20 cellular contexts compared by ENCODE assay signal in the genomic region with DNA sequence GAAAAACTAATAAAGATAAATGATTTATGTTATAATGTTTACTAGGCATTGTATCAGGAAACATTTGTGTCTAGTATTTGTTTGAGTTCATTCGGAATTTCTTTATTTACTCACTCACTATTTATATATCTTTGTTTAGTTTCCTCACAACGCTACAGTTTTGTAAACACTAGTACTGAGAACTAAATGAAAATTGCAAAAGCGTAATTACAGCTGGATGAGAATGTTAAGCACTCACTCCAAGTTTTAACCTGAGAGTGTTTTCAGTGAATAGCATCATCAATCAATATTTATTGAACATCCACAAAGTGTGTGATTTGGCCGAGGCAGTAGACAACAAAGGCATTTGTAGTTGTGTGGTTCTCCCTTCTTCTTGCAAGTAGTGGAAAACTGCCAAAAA.
"Had no signal": no experiment of that assay in that cellular context is flagged by ENCODE, and none has a peak within 500 bp of the region (broad histone marks: within the 10 kb centered on the region; RNA-seq: fewer than 3 reads in every experiment).

No MANE protein-coding gene starts in this region.

- H3K4me3 ChIP-seq: dorsolateral prefrontal cortex, tibial nerve, vagina had no signal

- H3K27me3 ChIP-seq: brain microvascular endothelial cell, dorsolateral prefrontal cortex, foreskin keratinocyte, tibial nerve, vagina had no signal

- H3K27me3 Mint-ChIP-seq: activated CD4-positive, alpha-beta T cell treated with anti-CD3 and anti-CD28 coated beads, Interleukin-2, amount 10 ng/mL, durations not matched to agents 7 days and 5 days; activated T-cell treated with anti-CD3 and anti-CD28 coated beads, Interleukin-2, amount 50 U/mL, for 24 hours; natural killer cell treated with Interleukin-12 subunit alpha and Interleukin-12 subunit beta and Interleukin-15 and Interleukin-18, amount 100 ng/mL, for 72 hours had no signal

- H3K27ac Mint-ChIP-seq: activated CD4-positive, alpha-beta T cell treated with anti-CD3 and anti-CD28 coated beads, Interleukin-2, amount 10 ng/mL, durations not matched to agents 7 days and 5 days; activated CD8-positive, alpha-beta T cell treated with anti-CD3 and anti-CD28 coated beads, Interleukin-2, amount 10 ng/mL, durations not matched to agents 7 days and 5 days; activated T-cell treated with anti-CD3 and anti-CD28 coated beads, Interleukin-2, amount 50 U/mL, for 24 hours; activated T-helper 2 cell treated with anti-CD3 and anti-CD28 coated beads, Interferon-gamma antibody, Interleukin-2, Interleukin-4, amounts not matched to agents 10 μg/mL and 5 μg/mL and 100 μg/mL, durations not matched to agents 14 hours and 24 hours and 36 hours; endodermal cell; mesothelial cell of epicardium; natural killer cell treated with Interleukin-12 subunit alpha and Interleukin-12 subunit beta and Interleukin-15 and Interleukin-18, amount 100 ng/mL, for 72 hours had no signal

- H3K9me3 Mint-ChIP-seq: activated CD4-positive, alpha-beta T cell treated with anti-CD3 and anti-CD28 coated beads, Interleukin-2, amount 10 ng/mL, durations not matched to agents 7 days and 5 days; activated T-cell treated with anti-CD3 and anti-CD28 coated beads, Interleukin-2, amount 50 U/mL, for 24 hours; activated T-helper 2 cell treated with anti-CD3 and anti-CD28 coated beads, Interferon-gamma antibody, Interleukin-2, Interleukin-4, amounts not matched to agents 10 μg/mL and 5 μg/mL and 100 μg/mL, durations not matched to agents 14 hours and 24 hours and 36 hours; endodermal cell; natural killer cell treated with Interleukin-12 subunit alpha and Interleukin-12 subunit beta and Interleukin-15 and Interleukin-18, amount 100 ng/mL, for 72 hours had no signal

- H3K4me1 ChIP-seq: foreskin keratinocyte, tibial nerve, vagina had no signal

- H3K4me1 Mint-ChIP-seq: activated CD4-positive, alpha-beta T cell treated with anti-CD3 and anti-CD28 coated beads, Interleukin-2, amount 10 ng/mL, durations not matched to agents 7 days and 5 days; endodermal cell had no signal

- DNase-seq: activated CD4-positive, alpha-beta T cell treated with anti-CD3 and anti-CD28 coated beads, Interleukin-2, amount 10 ng/mL, durations not matched to agents 7 days and 5 days; activated CD8-positive, alpha-beta T cell treated with anti-CD3 and anti-CD28 coated beads, Interleukin-2, amount 10 ng/mL, durations not matched to agents 7 days and 5 days; activated naive CD4-positive, alpha-beta T cell treated with anti-CD3 and anti-CD28 coated beads, Interleukin-2, amount 50 U/mL, for 16 hours; activated T-cell treated with anti-CD3 and anti-CD28 coated beads, Interleukin-2, amount 50 U/mL, for 24 hours; aorta; brain microvascular endothelial cell; central memory CD4-positive, alpha-beta T cell; dorsolateral prefrontal cortex; endodermal cell; foreskin keratinocyte; hippocampal formation; nucleus accumbens; retina; stimulated activated naive CD8-positive, alpha-beta T cell treated with anti-CD3 and anti-CD28 coated beads, Interleukin-15, Interleukin-2, amounts not matched to agents 100 U/mL and 50 U/mL, for 24 hours had no signal

- H3K36me3 ChIP-seq: brain microvascular endothelial cell, tibial nerve, vagina had no signal

- H3K9me3 ChIP-seq: tibial nerve, vagina had no signal

- FAIRE-seq: colon had no signal

- H3K27ac ChIP-seq: brain microvascular endothelial cell, foreskin keratinocyte, tibial nerve, vagina had no signal

- H3K4me3 Mint-ChIP-seq: activated CD4-positive, alpha-beta T cell treated with anti-CD3 and anti-CD28 coated beads, Interleukin-2, amount 10 ng/mL, durations not matched to agents 7 days and 5 days; activated CD8-positive, alpha-beta T cell treated with anti-CD3 and anti-CD28 coated beads, Interleukin-2, amount 10 ng/mL, durations not matched to agents 7 days and 5 days; activated T-cell treated with anti-CD3 and anti-CD28 coated beads, Interleukin-2, amount 50 U/mL, for 24 hours; endodermal cell; mesothelial cell of epicardium; natural killer cell treated with Interleukin-12 subunit alpha and Interleukin-12 subunit beta and Interleukin-15 and Interleukin-18, amount 100 ng/mL, for 72 hours had no signal

- H3K36me3 Mint-ChIP-seq: mesothelial cell of epicardium; natural killer cell treated with Interleukin-12 subunit alpha and Interleukin-12 subunit beta and Interleukin-15 and Interleukin-18, amount 100 ng/mL, for 72 hours had no signal
